In the genomic region with DNA sequence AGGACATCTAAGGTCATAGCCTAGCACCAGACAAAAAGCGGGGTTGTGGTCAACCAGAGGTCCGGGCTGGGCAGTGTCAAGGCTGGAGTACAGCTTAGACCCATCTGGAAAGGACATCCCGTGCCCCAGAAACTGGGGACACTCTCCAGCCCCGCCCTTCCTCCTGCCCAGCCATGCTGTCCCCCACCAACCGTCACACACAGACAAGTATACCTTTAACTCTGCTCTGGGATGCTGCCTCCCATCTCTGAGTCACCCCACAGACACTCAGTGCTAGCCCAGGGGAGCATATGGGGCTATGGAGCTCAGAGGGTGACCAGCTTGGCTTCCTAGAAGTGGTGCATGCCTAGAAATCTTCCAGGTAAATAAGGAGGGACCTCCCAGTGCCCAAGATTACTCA, we compare ENCODE assay signal across 22 cellular contexts. TPM values are rescaled to one million over a fixed set of nuclear protein-coding genes. Genes with fewer than 3 reads are reported as not detected.
"Had no signal": no experiment of that assay in that cellular context is flagged by ENCODE, and none has a peak within 500 bp of the region (broad histone marks: within the 10 kb centered on the region; RNA-seq: fewer than 3 reads in every experiment).

No MANE protein-coding gene starts in this region.

- H3K9me3 Mint-ChIP-seq: activated B cell treated with CpG ODN at 0.5 μM for 24 hours; activated CD4-positive, alpha-beta T cell treated with anti-CD3 and anti-CD28 coated beads, Interleukin-2, amount 10 ng/mL, durations not matched to agents 7 days and 5 days; activated naive CD4-positive, alpha-beta T cell treated with anti-CD3 and anti-CD28 coated beads, Interleukin-2, amount 50 U/mL, for 24 hours; effector memory CD8-positive, alpha-beta T cell; naive thymus-derived CD4-positive, alpha-beta T cell had no signal

- H3K4me2 ChIP-seq: hepatocyte had no signal

- DNase-seq: activated B cell treated with CpG ODN at 0.5 μM for 24 hours; activated CD4-positive, alpha-beta T cell treated with anti-CD3 and anti-CD28 coated beads, Interleukin-2, amount 10 ng/mL, durations not matched to agents 7 days and 5 days; activated effector memory CD4-positive, alpha-beta T cell treated with Interleukin-2 at 50 U/mL for 16 hours; activated T-cell treated with anti-CD3 and anti-CD28 coated beads, Interleukin-2, amount 50 U/mL, for 1 hour; amniotic stem cell; brain microvascular endothelial cell; effector memory CD8-positive, alpha-beta T cell; naive thymus-derived CD4-positive, alpha-beta T cell; nucleus accumbens; stimulated activated CD4-positive, alpha-beta T cell treated with anti-CD3 and anti-CD28 coated beads, Interleukin-12 subunit alpha, Interleukin-12 subunit beta, amount 100 ng/mL, for 4 hours; stimulated activated naive CD4-positive, alpha-beta T cell treated with Interleukin-2 at 50 U/mL for 16 hours; T-helper 17 cell had no signal

- H3K9me3 ChIP-seq: prostate gland, right lobe of liver, upper lobe of left lung had no signal

- H3K27me3 Mint-ChIP-seq: activated CD4-positive, alpha-beta T cell treated with anti-CD3 and anti-CD28 coated beads, Interleukin-2, amount 10 ng/mL, durations not matched to agents 7 days and 5 days; activated naive CD4-positive, alpha-beta T cell treated with anti-CD3 and anti-CD28 coated beads, Interleukin-2, amount 50 U/mL, for 24 hours had no signal

- H3K4me1 ChIP-seq: prostate gland had no signal

- H3K36me3 ChIP-seq: brain microvascular endothelial cell, prostate gland, right lobe of liver had no signal

- H3K27me3 ChIP-seq: brain microvascular endothelial cell, hepatocyte, right lobe of liver, upper lobe of left lung had no signal

- H3K27ac Mint-ChIP-seq: activated B cell treated with CpG ODN at 0.5 μM for 24 hours; activated CD4-positive, alpha-beta T cell treated with anti-CD3 and anti-CD28 coated beads, Interleukin-2, amount 10 ng/mL, durations not matched to agents 7 days and 5 days; activated naive CD4-positive, alpha-beta T cell treated with anti-CD3 and anti-CD28 coated beads, Interleukin-2, amount 50 U/mL, for 24 hours; effector memory CD8-positive, alpha-beta T cell; naive thymus-derived CD4-positive, alpha-beta T cell; T-helper 17 cell had no signal

- H2AFZ ChIP-seq: hepatocyte had no signal

- H3K27ac ChIP-seq: brain microvascular endothelial cell, hepatocyte, prostate gland, right lobe of liver had no signal

- H3K4me1 Mint-ChIP-seq: activated B cell treated with CpG ODN at 0.5 μM for 24 hours; activated CD4-positive, alpha-beta T cell treated with anti-CD3 and anti-CD28 coated beads, Interleukin-2, amount 10 ng/mL, durations not matched to agents 7 days and 5 days; activated naive CD4-positive, alpha-beta T cell treated with anti-CD3 and anti-CD28 coated beads, Interleukin-2, amount 50 U/mL, for 24 hours had no signal

- ATAC-seq: effector memory CD8-positive, alpha-beta T cell; naive thymus-derived CD4-positive, alpha-beta T cell; right lobe of liver; T-helper 17 cell had no signal

- H3K4me3 ChIP-seq: hepatocyte, lung, prostate gland, right lobe of liver, upper lobe of left lung had no signal

- H3K36me3 Mint-ChIP-seq: activated naive CD4-positive, alpha-beta T cell treated with anti-CD3 and anti-CD28 coated beads, Interleukin-2, amount 50 U/mL, for 24 hours; naive thymus-derived CD4-positive, alpha-beta T cell had no signal

- H3K4me3 Mint-ChIP-seq: activated B cell treated with CpG ODN at 0.5 μM for 24 hours; activated CD4-positive, alpha-beta T cell treated with anti-CD3 and anti-CD28 coated beads, Interleukin-2, amount 10 ng/mL, durations not matched to agents 7 days and 5 days; activated naive CD4-positive, alpha-beta T cell treated with anti-CD3 and anti-CD28 coated beads, Interleukin-2, amount 50 U/mL, for 24 hours; effector memory CD8-positive, alpha-beta T cell; naive thymus-derived CD4-positive, alpha-beta T cell; T-helper 17 cell had no signal

RNA-seq across cellular contexts. Expression of gene TIE1, which starts 8.8 kb away (rescaled TPM):
- total RNA-seq: activated B cell treated with CpG ODN at 0.5 μM for 24 hours; activated CD4-positive, alpha-beta T cell treated with anti-CD3 and anti-CD28 coated beads, Interleukin-2, amount 10 ng/mL, durations not matched to agents 7 days and 5 days; T-helper 17 cell had no signal
- polyA plus RNA-seq: naive thymus-derived CD4-positive, alpha-beta T cell had no signal

RNA-seq across cellular contexts. Expression of gene C1orf210, which starts 24.2 kb away (rescaled TPM):
- total RNA-seq: activated B cell treated with CpG ODN at 0.5 μM for 24 hours; activated CD4-positive, alpha-beta T cell treated with anti-CD3 and anti-CD28 coated beads, Interleukin-2, amount 10 ng/mL, durations not matched to agents 7 days and 5 days; mononuclear cell; naive thymus-derived CD4-positive, alpha-beta T cell; T-helper 17 cell; temporal lobe had no signal
- polyA plus RNA-seq: naive thymus-derived CD4-positive, alpha-beta T cell had no signal

RNA-seq across cellular contexts. Expression of gene MPL, which starts 28.0 kb away (rescaled TPM):
- total RNA-seq: activated B cell treated with CpG ODN at 0.5 μM for 24 hours; activated CD4-positive, alpha-beta T cell treated with anti-CD3 and anti-CD28 coated beads, Interleukin-2, amount 10 ng/mL, durations not matched to agents 7 days and 5 days; epithelial cell of proximal tubule; hepatocyte; kidney epithelial cell; prostate gland; temporal lobe had no signal
- polyA plus RNA-seq: naive thymus-derived CD4-positive, alpha-beta T cell had no signal

RNA-seq across cellular contexts. Expression of gene TMEM125, which starts 39.8 kb away (rescaled TPM):
- total RNA-seq: activated B cell treated with CpG ODN at 0.5 μM for 24 hours; activated CD4-positive, alpha-beta T cell treated with anti-CD3 and anti-CD28 coated beads, Interleukin-2, amount 10 ng/mL, durations not matched to agents 7 days and 5 days; T-helper 17 cell had no signal

RNA-seq across cellular contexts. Expression of gene CDC20, which starts 49.2 kb away (rescaled TPM):
- polyA plus RNA-seq: naive thymus-derived CD4-positive, alpha-beta T cell had no signal
